20 cellular contexts compared by ENCODE assay signal in genomic region chr6:138726066-138727060, GRCh38. TPM values are rescaled to one million over a fixed set of nuclear protein-coding genes. Genes with fewer than 3 reads are reported as not detected.
DNase-seq lines count a peak whose midpoint lies in the region; FAIRE-seq and TF ChIP-seq lines count a peak whose summit lies in the region.
"Had no signal": no experiment of that assay in that cellular context is flagged by ENCODE, and none has a peak within 500 bp of the region (broad histone marks: within the 10 kb centered on the region; RNA-seq: fewer than 3 reads in every experiment).

No MANE protein-coding gene starts in this region.

- no peaks in the 10 kb centered on the region for H3K36me3 ChIP-seq in HAP-1 (replicated peaks)
- no peaks in the 10 kb centered on the region for H3K36me3 ChIP-seq in mesenchymal stem cell (ENCODE audit: control insufficient read depth in 1 of 2, insufficient read depth in 2 of 2, low read depth in 1 of 2, low read length in 2 of 2)
- H3K36me3 ChIP-seq: BLaER1, MG63, SJCRH30 had no signal

- H3K9ac ChIP-seq in mesenchymal stem cell (ENCODE audit: low read length) = no peak overlapping the region
- H3K9ac ChIP-seq: BLaER1 had no signal

- no peaks in the 10 kb centered on the region for H3K36me3 Mint-ChIP-seq in activated T-helper 1 cell treated with anti-CD3 and anti-CD28 coated beads, Interleukin-12 subunit alpha, Interleukin-12 subunit beta, Interleukin-2, Interleukin-4 antibody, amounts not matched to agents 30 ng/mL and 10 ng/mL and 1 ng/mL, durations not matched to agents 14 hours and 24 hours and 36 hours (ENCODE audit: low read depth)
- H3K36me3 Mint-ChIP-seq: CD8-positive, alpha-beta T cell had no signal

- WGBS in mesenchymal stem cell = 88% methylated on average over 8 of the region's 9 CpGs

- intact Hi-C loops in activated T-helper 1 cell treated with anti-CD3 and anti-CD28 coated beads, Interleukin-12 subunit alpha, Interleukin-12 subunit beta, Interleukin-2, Interleukin-4 antibody, amounts not matched to agents 30 ng/mL and 10 ng/mL and 1 ng/mL, durations not matched to agents 14 hours and 24 hours and 36 hours (cut with micrococcal nuclease) = no loop called here

- H3K4me2 ChIP-seq in mesenchymal stem cell (ENCODE audit: low read length, poor library complexity, severe bottlenecking) = no peak overlapping the region
- H3K4me2 ChIP-seq: A549, BLaER1 had no signal

- peak; percentile 48 to 91 for DNase-seq in HAP-1 (ENCODE audit: low spot score in 2 of 2)
- DNase-seq in NB4 (ENCODE audit: low read depth) = peak; percentile 17
- peak; percentile 81 for DNase-seq in epithelial cell of esophagus (ENCODE audit: low read depth)
- peak; percentile 76 for DNase-seq in mesenchymal stem cell
- DNase-seq in activated T-helper 1 cell treated with anti-CD3 and anti-CD28 coated beads, Interleukin-12 subunit alpha, Interleukin-12 subunit beta, Interleukin-2, Interleukin-4 antibody, amounts not matched to agents 30 ng/mL and 10 ng/mL and 1 ng/mL, durations not matched to agents 14 hours and 24 hours and 36 hours (ENCODE audit: low spot score) = no peak
- no peak for DNase-seq in HTR-8/SVneo (ENCODE audit: insufficient read length, low spot score)
- no peak for DNase-seq in NCI-H1092 (lab: John Stamatoyannopoulos, UW)
- DNase-seq: Calu3; CD8-positive, alpha-beta T cell; DMS53; GOT3; MG63; NCI-H187; NCI-H226; NCI-H524 treated with DMSO at 0.1 percent for 48 hours; SJCRH30 had no signal

- H3K9me3 Mint-ChIP-seq in activated T-helper 1 cell treated with anti-CD3 and anti-CD28 coated beads, Interleukin-12 subunit alpha, Interleukin-12 subunit beta, Interleukin-2, Interleukin-4 antibody, amounts not matched to agents 30 ng/mL and 10 ng/mL and 1 ng/mL, durations not matched to agents 14 hours and 24 hours and 36 hours = no peaks in the 10 kb centered on the region
- H3K9me3 Mint-ChIP-seq: CD8-positive, alpha-beta T cell had no signal

- no peak for TF ChIP-seq CTCF in NB4 (IDR thresholded peaks at IDR 0.05; ENCODE audit: low read depth, low read length)
- no peak for TF ChIP-seq CTCF in epithelial cell of esophagus (IDR thresholded peaks at IDR 0.05; ENCODE audit: insufficient read depth, low read depth, low read length, missing control alignments)

- no peak overlapping the region for H4K91ac ChIP-seq in mesenchymal stem cell (ENCODE audit: low read length)

- H3K27ac Mint-ChIP-seq in activated T-helper 1 cell treated with anti-CD3 and anti-CD28 coated beads, Interleukin-12 subunit alpha, Interleukin-12 subunit beta, Interleukin-2, Interleukin-4 antibody, amounts not matched to agents 30 ng/mL and 10 ng/mL and 1 ng/mL, durations not matched to agents 14 hours and 24 hours and 36 hours = no peak overlapping the region
- H3K27ac Mint-ChIP-seq: CD8-positive, alpha-beta T cell had no signal

- H3K4me3 ChIP-seq in HAP-1 (no peak overlapping the region), NB4 (ENCODE audit: low read depth, low read length) (no peak overlapping the region), epithelial cell of esophagus (ENCODE audit: low read length) (no peak overlapping the region), mesenchymal stem cell (ENCODE audit: insufficient read depth in 1 of 2, low read depth in 1 of 2, low read length in 2 of 2) (no peak overlapping the region)
- H3K4me3 ChIP-seq: A549, BLaER1, MG63, SJCRH30 had no signal

- peaks cover 5% of the 10 kb centered on the region for H3K4me1 Mint-ChIP-seq in activated T-helper 1 cell treated with anti-CD3 and anti-CD28 coated beads, Interleukin-12 subunit alpha, Interleukin-12 subunit beta, Interleukin-2, Interleukin-4 antibody, amounts not matched to agents 30 ng/mL and 10 ng/mL and 1 ng/mL, durations not matched to agents 14 hours and 24 hours and 36 hours (ENCODE audit: low read depth)

- FAIRE-seq in HTR-8/SVneo (lab: Jason Lieb, UNC) = no peak
- FAIRE-seq: A549, GM12891, GM18507 had no signal

- H3K18ac ChIP-seq in mesenchymal stem cell (ENCODE audit: low read depth in 1 of 2, low read length in 2 of 2) = peak overlapping the region; percentile 89

- no peak overlapping the region for H2AK5ac ChIP-seq in mesenchymal stem cell (ENCODE audit: low read length, severe bottlenecking)

- H3K4ac ChIP-seq in mesenchymal stem cell (ENCODE audit: low read depth in 1 of 2, low read length in 2 of 2) = peak overlapping the region; percentile 0 to 94

- H3K27ac ChIP-seq in mesenchymal stem cell (ENCODE audit: low read length, poor library complexity, severe bottlenecking) = no peak overlapping the region
- H3K27ac ChIP-seq: A549, BLaER1, SJCRH30 had no signal

- no peak overlapping the region for H2BK15ac ChIP-seq in mesenchymal stem cell (ENCODE audit: low read depth, poor library complexity, severe bottlenecking)

- H2BK12ac ChIP-seq in mesenchymal stem cell (ENCODE audit: low read length in 2 of 2) = peak overlapping the region; percentile 70 to 98

- no peaks in the 10 kb centered on the region for H3K79me1 ChIP-seq in mesenchymal stem cell (replicated peaks; ENCODE audit: low read length, poor library complexity, severe bottlenecking)

- no peak overlapping the region for H2AFZ ChIP-seq in mesenchymal stem cell (ENCODE audit: low read depth, low read length)

- no peaks in the 10 kb centered on the region for H3K27me3 ChIP-seq in HAP-1 (ENCODE audit: low read depth)
- no peaks in the 10 kb centered on the region for H3K27me3 ChIP-seq in mesenchymal stem cell (ENCODE audit: control insufficient read depth in 1 of 2, insufficient read depth in 1 of 2, low read length in 2 of 2)
- H3K27me3 ChIP-seq: BLaER1, MG63, SJCRH30 had no signal

- no peak overlapping the region for H2BK5ac ChIP-seq in mesenchymal stem cell (ENCODE audit: low read depth, low read length, poor library complexity, severe bottlenecking)

- H2BK120ac ChIP-seq in mesenchymal stem cell (ENCODE audit: low read depth, low read length) = no peak overlapping the region

- H3K4me3 Mint-ChIP-seq in activated T-helper 1 cell treated with anti-CD3 and anti-CD28 coated beads, Interleukin-12 subunit alpha, Interleukin-12 subunit beta, Interleukin-2, Interleukin-4 antibody, amounts not matched to agents 30 ng/mL and 10 ng/mL and 1 ng/mL, durations not matched to agents 14 hours and 24 hours and 36 hours = no peak overlapping the region
- H3K4me3 Mint-ChIP-seq: CD8-positive, alpha-beta T cell had no signal

- TF ChIP-seq POLR2A in NB4 (IDR thresholded peaks at IDR 0.05; ENCODE audit: extremely low read depth, insufficient read length) = no peak

- peaks cover 20% of the 10 kb centered on the region for H3K4me1 ChIP-seq in HAP-1
- H3K4me1 ChIP-seq in mesenchymal stem cell (ENCODE audit: control insufficient read depth, insufficient read depth, low read depth, low read length) = no peaks in the 10 kb centered on the region

- H3K9me3 ChIP-seq in HAP-1 = no peaks in the 10 kb centered on the region; the same call in 1 of the 2 replicates
- H3K9me3 ChIP-seq in mesenchymal stem cell (ENCODE audit: control insufficient read depth, low read length) = no peaks in the 10 kb centered on the region
- H3K9me3 ChIP-seq: A549, MG63, SJCRH30 had no signal

- peaks cover 2% of the 10 kb centered on the region for H3K27me3 Mint-ChIP-seq in activated T-helper 1 cell treated with anti-CD3 and anti-CD28 coated beads, Interleukin-12 subunit alpha, Interleukin-12 subunit beta, Interleukin-2, Interleukin-4 antibody, amounts not matched to agents 30 ng/mL and 10 ng/mL and 1 ng/mL, durations not matched to agents 14 hours and 24 hours and 36 hours (ENCODE audit: insufficient read depth)

- no peak overlapping the region for H4K8ac ChIP-seq in mesenchymal stem cell (ENCODE audit: low read length)

- H3K23ac ChIP-seq in mesenchymal stem cell (ENCODE audit: low read length in 2 of 2) = no peak overlapping the region

- in situ Hi-C loops in HAP-1 (cut with MboI; ENCODE audit: low sequenced_read_pairs) = no loop called here

- no peak overlapping the region for H3K14ac ChIP-seq in mesenchymal stem cell (ENCODE audit: low read length in 2 of 2)

RNA-seq across cellular contexts. Expression of gene CCDC28A, which starts 47.2 kb away (rescaled TPM):
- polyA plus RNA-seq in mesenchymal stem cell (2013, experiment 1 of 2) = 12.3 TPM
- polyA plus RNA-seq in mesenchymal stem cell (2013, experiment 2 of 2) = 11.5 TPM
- total RNA-seq in activated T-helper 1 cell treated with anti-CD3 and anti-CD28 coated beads, Interleukin-12 subunit alpha, Interleukin-12 subunit beta, Interleukin-2, Interleukin-4 antibody, amounts not matched to agents 30 ng/mL and 10 ng/mL and 1 ng/mL, durations not matched to agents 14 hours and 24 hours and 36 hours = 16.1 and 17.9 TPM in 2 replicates

Comparison
In these comparisons a context has a peak if more than half of its experiments do, and no peak if none do; other contexts are left out.
1. DNase-seq: peak in HAP-1 (2 of 2), NB4 (single experiment), epithelial cell of esophagus (single experiment) and mesenchymal stem cell (single experiment); none in activated T-helper 1 cell treated with anti-CD3 and anti-CD28 coated beads, Interleukin-12 subunit alpha, Interleukin-12 subunit beta, Interleukin-2, Interleukin-4 antibody, amounts not matched to agents 30 ng/mL and 10 ng/mL and 1 ng/mL, durations not matched to agents 14 hours and 24 hours and 36 hours (single experiment), HTR-8/SVneo (single experiment) and NCI-H1092 (single experiment).